Comparison of ENCODE assay signal across 6 cellular contexts in the genomic region with DNA sequence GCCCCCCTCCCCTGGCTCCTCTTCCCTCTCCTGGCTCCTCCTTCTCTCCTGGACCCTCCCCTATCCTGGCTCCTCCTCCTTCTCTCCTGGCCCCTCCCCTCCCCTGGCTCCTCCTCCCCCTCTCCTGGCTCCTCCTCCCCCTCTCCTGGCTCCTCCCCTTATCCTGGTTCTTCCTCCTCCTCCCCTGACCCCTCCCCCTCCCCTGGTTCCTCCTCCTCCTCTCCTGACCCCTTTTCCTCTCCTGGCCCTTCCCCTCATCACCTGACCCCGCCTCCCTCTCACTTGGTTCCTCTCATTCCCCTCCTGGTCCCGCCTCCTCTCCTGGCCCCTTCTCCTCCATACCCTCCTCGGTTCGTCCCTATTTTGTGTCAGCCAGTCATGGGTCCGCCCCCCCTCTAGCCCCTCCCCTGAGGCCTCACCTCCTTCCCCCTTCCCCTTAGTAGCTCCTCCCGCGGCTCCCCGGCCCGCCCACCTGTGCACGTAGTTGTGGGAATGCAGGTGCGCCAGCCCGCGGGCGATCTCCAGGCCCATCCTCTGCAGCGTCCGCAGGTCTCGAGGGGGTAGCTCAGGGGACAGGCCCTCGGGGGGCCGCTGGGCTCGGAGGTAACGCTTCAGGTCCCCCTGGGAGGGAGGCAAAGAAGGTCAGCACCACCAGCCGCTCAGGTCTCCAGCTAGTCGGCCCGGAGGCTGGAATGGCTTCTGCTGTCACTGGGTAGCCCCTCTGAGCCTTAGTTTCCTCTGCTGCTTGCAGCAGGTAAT. TPM values are rescaled to one million over a fixed set of nuclear protein-coding genes. Genes with fewer than 3 reads are reported as not detected.
A peak's percentile ranks its signal among the peaks of the same experiment; 100 is the strongest.
DNase-seq lines count a peak whose midpoint lies in the region; ATAC-seq and TF ChIP-seq lines count a peak whose summit lies in the region.

No MANE protein-coding gene starts in this region.

- H3K27ac ChIP-seq in DOHH2 (ENCODE audit: low read depth, low read length) (no peak overlapping the region), hepatocyte (peak overlapping the region; percentile 84), suprapubic skin (no peak overlapping the region)

- 14% methylated on average over 11 of the region's 24 CpGs for WGBS in hepatocyte (ENCODE audit: low lambda C conversion rate, missing lambda C conversion rate)
- 10% methylated on average over 24 of the region's 24 CpGs for WGBS in suprapubic skin

- H4K20me1 ChIP-seq in DOHH2 (ENCODE audit: control insufficient read depth, insufficient read depth, low read depth, low read length): no peaks in the 10 kb centered on the region
- no peaks in the 10 kb centered on the region for H4K20me1 ChIP-seq in hepatocyte (ENCODE audit: insufficient read depth, poor library complexity, severe bottlenecking)

- ATAC-seq in GM21381 (IDR thresholded peaks at IDR 0.05; ENCODE audit: unreplicated experiment): no peak

- H3F3A ChIP-seq in DOHH2 (ENCODE audit: control insufficient read depth, insufficient read depth): no peaks in the 10 kb centered on the region

- TF ChIP-seq POLR2A in suprapubic skin (IDR thresholded peaks at IDR 0.05): no peak

- H3K4me2 ChIP-seq in DOHH2 (ENCODE audit: low read length) (peak overlapping the region; percentile 76), hepatocyte (peak overlapping the region; percentile 77)

- peaks cover 11% of the 10 kb centered on the region for H3K27me3 ChIP-seq in DOHH2 (ENCODE audit: control insufficient read depth, low read length)
- no peaks in the 10 kb centered on the region for H3K27me3 ChIP-seq in hepatocyte
- H3K27me3 ChIP-seq in suprapubic skin: peaks cover 36% of the 10 kb centered on the region

- H3K9me2 ChIP-seq in DOHH2 (replicated peaks; ENCODE audit: control insufficient read depth, low read length) (no peaks in the 10 kb centered on the region), hepatocyte (replicated peaks; ENCODE audit: insufficient read depth) (no peaks in the 10 kb centered on the region)

- H2AFZ ChIP-seq in hepatocyte: no peak overlapping the region

- peak; percentile 98 for DNase-seq in NCI-H2029 (lab: John Stamatoyannopoulos, UW)
- DNase-seq in activated CD4-positive, alpha-beta T cell treated with anti-CD3 and anti-CD28 coated beads for 48 hours: peak; percentile 88
- DNase-seq in hepatocyte (ENCODE audit: low spot score): peak; percentile 97
- DNase-seq in suprapubic skin (ENCODE audit: low spot score in 2 of 2): peak; percentile 88 to 92

- no peak for TF ChIP-seq CTCF in DOHH2 (IDR thresholded peaks at IDR 0.05; ENCODE audit: low read depth, low read length, poor library complexity, severe bottlenecking)
- TF ChIP-seq CTCF in hepatocyte (IDR thresholded peaks at IDR 0.05; ENCODE audit: poor library complexity): no peak
- TF ChIP-seq CTCF in suprapubic skin (IDR thresholded peaks at IDR 0.05): no peak

- H3K4me1 ChIP-seq in DOHH2 (ENCODE audit: control insufficient read depth, low read length): peaks cover 28% of the 10 kb centered on the region
- peaks cover 3% of the 10 kb centered on the region for H3K4me1 ChIP-seq in hepatocyte (ENCODE audit: insufficient read depth)
- H3K4me1 ChIP-seq in suprapubic skin: peaks cover 25% of the 10 kb centered on the region

- H3K4me3 ChIP-seq in DOHH2 (ENCODE audit: low read length) (peak overlapping the region; percentile 54), hepatocyte (no peak overlapping the region), suprapubic skin (peak overlapping the region; percentile 16)

- H3K36me3 ChIP-seq in DOHH2 (ENCODE audit: control insufficient read depth, low read length): no peaks in the 10 kb centered on the region
- no peaks in the 10 kb centered on the region for H3K36me3 ChIP-seq in hepatocyte (replicated peaks; ENCODE audit: insufficient read depth, low read depth)
- no peaks in the 10 kb centered on the region for H3K36me3 ChIP-seq in suprapubic skin

- TF ChIP-seq EP300 in suprapubic skin (IDR thresholded peaks at IDR 0.05): no peak

- H3K9me3 ChIP-seq in DOHH2 (ENCODE audit: control insufficient read depth, insufficient read depth, low read length) (no peaks in the 10 kb centered on the region), hepatocyte (ENCODE audit: low read depth) (no peaks in the 10 kb centered on the region), suprapubic skin (no peaks in the 10 kb centered on the region)

- H3K79me2 ChIP-seq in DOHH2 (ENCODE audit: control insufficient read depth, low read length) (no peaks in the 10 kb centered on the region), hepatocyte (no peaks in the 10 kb centered on the region)

RNA-seq across cellular contexts. Expression of a gene that starts 9.5 kb away (rescaled TPM):
- total RNA-seq in hepatocyte (2.1 and 3.7 TPM in 2 replicates), suprapubic skin (1 to 10 TPM; 1.3 to 3.5 (median 1.6) TPM)
- 1.3 and 2.1 TPM in 2 replicates for polyA plus RNA-seq in hepatocyte

RNA-seq across cellular contexts. Expression of a gene that starts 33.0 kb away (rescaled TPM):
- total RNA-seq in hepatocyte: 63.1 and 69.6 TPM in 2 replicates
- 80.1 and 106 TPM in 2 replicates for polyA plus RNA-seq in hepatocyte
- total RNA-seq in suprapubic skin: 10 to 100 TPM; 54.9 to 86.5 (median 63.2) TPM

RNA-seq across cellular contexts. Expression of a gene that starts 46.8 kb away (rescaled TPM):
- total RNA-seq in hepatocyte (0.12 and 0.70 TPM in 2 replicates), suprapubic skin (1 to 10 TPM; 4.2 to 4.7 (median 4.6) TPM)
- polyA plus RNA-seq in hepatocyte: 0.32 and 1.1 TPM in 2 replicates

RNA-seq across cellular contexts. Expression of a gene that starts 49.8 kb away (rescaled TPM):
- not detected in 2 replicates for total RNA-seq in hepatocyte
- 0.43 and 0.79 TPM in 2 replicates for polyA plus RNA-seq in hepatocyte
- total RNA-seq in suprapubic skin: 100 to 1,000 TPM in 2 of 4 donors, 10 to 100 TPM in 2; 26.0 to 162 (median 122) TPM

RNA-seq across cellular contexts. Expression of a gene that starts 56.4 kb away (rescaled TPM):
- total RNA-seq in hepatocyte (25.2 and 25.9 TPM in 2 replicates), suprapubic skin (10 to 100 TPM; 24.5 to 53.4 (median 40.1) TPM)
- polyA plus RNA-seq in hepatocyte: 33.1 and 36.6 TPM in 2 replicates
